ENCODE assay signal across 1 cellular context in genomic region chr16:85377388-85378144, GRCh38.
TF ChIP-seq lines count a peak whose summit lies in the region.

No MANE protein-coding gene starts in this region.

TF ChIP-seq in K562, 482 proteins besides CTCF, POLR2A, EP300 and RAD21 (continued from another document and continues in another):
- TF ChIP-seq ELK1 (CRISPR knock-in tag; IDR thresholded peaks at IDR 0.05) (no peak), AFF1 (IDR thresholded peaks at IDR 0.05; ENCODE audit: low read depth in 1 of 2, partially characterized antibody in 2 of 2) (peak in 1 of 2 experiments; percentile 24), XRCC3 (IDR thresholded peaks at IDR 0.05) (no peak), PTBP1 (IDR thresholded peaks at IDR 0.05; ENCODE audit: low read depth, low read length) (peak; percentile 96), ZSCAN29 (IDR thresholded peaks at IDR 0.05) (peak; percentile 54; the same call in 1 of the 2 replicates), L3MBTL2 (IDR thresholded peaks at IDR 0.05) (peak; percentile 83), E4F1 (CRISPR knock-in tag; IDR thresholded peaks at IDR 0.05; ENCODE audit: borderline replicate concordance) (no peak), FOXJ2 (tag; IDR thresholded peaks at IDR 0.05) (no peak), FOXJ3 (CRISPR knock-in tag; IDR thresholded peaks at IDR 0.05) (no peak), ZFX (CRISPR knock-in tag; IDR thresholded peaks at IDR 0.05) (no peak), ZNF124 (CRISPR knock-in tag; IDR thresholded peaks at IDR 0.05) (no peak), GTF3C2 (IDR thresholded peaks at IDR 0.05; ENCODE audit: borderline replicate concordance, extremely low read depth, insufficient read length) (no peak), POLR3G (IDR thresholded peaks at IDR 0.05; ENCODE audit: extremely low read depth, insufficient read length, insufficient replicate concordance) (no peak), DACH1 (IDR thresholded peaks at IDR 0.05; ENCODE audit: partially characterized antibody) (no peak), ZC3H11A (IDR thresholded peaks at IDR 0.05; ENCODE audit: low read depth, low read length) (no peak), E2F4 (CRISPR knock-in tag; IDR thresholded peaks at IDR 0.05; ENCODE audit: low read depth) (no peak), FOXM1 (IDR thresholded peaks at IDR 0.05; ENCODE audit: low read depth) (peak; percentile 66), FOXM1 (CRISPR knock-in tag; IDR thresholded peaks at IDR 0.05; ENCODE audit: low read depth) (no peak), GTF2F1 (IDR thresholded peaks at IDR 0.05; ENCODE audit: low read depth, low read length) (no peak), ARID1B (IDR thresholded peaks at IDR 0.05) (peak; percentile 93), KDM4B (IDR thresholded peaks at IDR 0.05; ENCODE audit: borderline replicate concordance in 2 of 2, low read depth in 1 of 2) (no peak), ZFP36 (IDR thresholded peaks at IDR 0.05; ENCODE audit: low read depth, low read length, partially characterized antibody) (peak; percentile 97), ELF2 (CRISPR knock-in tag; IDR thresholded peaks at IDR 0.05) (no peak), ZBTB26 (CRISPR knock-in tag; IDR thresholded peaks at IDR 0.05) (no peak), SMAD3 (CRISPR knock-in tag; conservative IDR thresholded peaks at IDR 0.05) (0 out of 2 replicates have a peak, but pooled peaks have one; percentile 13), TSC22D4 (tag; IDR thresholded peaks at IDR 0.05) (no peak), NR4A1 (CRISPR knock-in tag; IDR thresholded peaks at IDR 0.05) (no peak), NR4A1 (tag; IDR thresholded peaks at IDR 0.05) (no peak), ZNF431 (CRISPR knock-in tag; IDR thresholded peaks at IDR 0.05) (0 out of 2 replicates have a peak, but pooled peaks have one; percentile 47), ZNF175 (CRISPR knock-in tag; IDR thresholded peaks at IDR 0.05; ENCODE audit: low read depth) (no peak), MECOM (CRISPR knock-in tag; IDR thresholded peaks at IDR 0.05) (peak; percentile 45; the same call in 1 of the 2 replicates), POLR3A (IDR thresholded peaks at IDR 0.05; ENCODE audit: borderline replicate concordance, extremely low read depth, insufficient read depth, insufficient read length) (no peak), TGIF2 (CRISPR knock-in tag; IDR thresholded peaks at IDR 0.05) (no peak), PPARD (CRISPR knock-in tag; IDR thresholded peaks at IDR 0.05) (no peak), NR3C1 (CRISPR knock-in tag; IDR thresholded peaks at IDR 0.05) (no peak), HOMEZ (CRISPR knock-in tag; IDR thresholded peaks at IDR 0.05) (0 out of 2 replicates have a peak, but pooled peaks have one; percentile 37), ZBTB5 (IDR thresholded peaks at IDR 0.05) (no peak), NR2F6 (CRISPR knock-in tag; IDR thresholded peaks at IDR 0.05) (no peak), IRF2 (CRISPR knock-in tag; IDR thresholded peaks at IDR 0.05) (no peak), DDX20 (tag; IDR thresholded peaks at IDR 0.05; ENCODE audit: low read depth) (no peak), MTA2 (IDR thresholded peaks at IDR 0.05; ENCODE audit: low read depth) (peak; percentile 79), GABPB2 (CRISPR knock-in tag; conservative IDR thresholded peaks at IDR 0.05) (no peak), BMI1 (IDR thresholded peaks at IDR 0.05; ENCODE audit: low read length) (no peak), ZNF584 (CRISPR knock-in tag; IDR thresholded peaks at IDR 0.05; ENCODE audit: low read depth) (peak; percentile 55; the same call in 1 of the 2 replicates), PHB2 (IDR thresholded peaks at IDR 0.05; ENCODE audit: low read depth) (peak; percentile 26; the same call in 1 of the 2 replicates), SMARCC2 (IDR thresholded peaks at IDR 0.05; ENCODE audit: low read depth) (no peak), MCM7 (IDR thresholded peaks at IDR 0.05) (no peak), TAF1 (IDR thresholded peaks at IDR 0.05; ENCODE audit: control insufficient read depth, extremely low read depth, insufficient read depth, low read length, severe bottlenecking) (no peak), ZNF707 (CRISPR knock-in tag; conservative IDR thresholded peaks at IDR 0.05) (peak; percentile 85), HIVEP1 (CRISPR knock-in tag; IDR thresholded peaks at IDR 0.05) (no peak), DLX4 (CRISPR knock-in tag; IDR thresholded peaks at IDR 0.05) (no peak), MTA1 (IDR thresholded peaks at IDR 0.05; ENCODE audit: borderline replicate concordance) (peak; percentile 59; the same call in 1 of the 2 replicates), EP400 (IDR thresholded peaks at IDR 0.05) (no peak)
